Comparison of ENCODE assay signal across 15 cellular contexts in genomic region chrX:112643721-112644120, GRCh38. TPM values are rescaled to one million over a fixed set of nuclear protein-coding genes. Genes with fewer than 3 reads are reported as not detected.
DNase-seq lines count a peak whose midpoint lies in the region; ATAC-seq lines count a peak whose summit lies in the region.
"Had no signal": no experiment of that assay in that cellular context is flagged by ENCODE, and none has a peak within 500 bp of the region (broad histone marks: within the 10 kb centered on the region; RNA-seq: fewer than 3 reads in every experiment).

No MANE protein-coding gene starts in this region.

- no peak for DNase-seq in DMS79 treated with DMSO at 0.1 percent for 48 hours (lab: John Stamatoyannopoulos, UW)
- DNase-seq in KBM-7, result no peak
- no peak for DNase-seq in NCI-H82 (lab: John Stamatoyannopoulos, UW)
- no peak for DNase-seq in NCI-H345 treated with DMSO at 0.1 percent for 48 hours (lab: John Stamatoyannopoulos, UW; ENCODE audit: unreplicated experiment)
- DNase-seq: anterior cingulate cortex; CD8-positive, alpha-beta T cell; naive B cell; NCI-H2029; Right ventricle myocardium superior; spleen; stomach had no signal

- H3K4me1 Mint-ChIP-seq in activated T-helper 17 cell treated with anti-CD3 and anti-CD28 coated beads, Interleukin-2, amount 50 U/mL, for 72 hours, result peaks cover 3% of the 10 kb centered on the region
- H3K4me1 Mint-ChIP-seq: naive B cell had no signal

- H3K4me3 Mint-ChIP-seq in activated T-helper 17 cell treated with anti-CD3 and anti-CD28 coated beads, Interleukin-2, amount 50 U/mL, for 72 hours, result no peak overlapping the region
- H3K4me3 Mint-ChIP-seq: CD8-positive, alpha-beta T cell; naive B cell had no signal

- in situ Hi-C loops in KBM-7 (cut with MboI; ENCODE audit: low pct_unique_long_range_greater_than_20kb, low sequenced_read_pairs), result no loop called here

- H3K9me3 Mint-ChIP-seq in activated T-helper 17 cell treated with anti-CD3 and anti-CD28 coated beads, Interleukin-2, amount 50 U/mL, for 72 hours, result no peaks in the 10 kb centered on the region
- H3K9me3 Mint-ChIP-seq: CD8-positive, alpha-beta T cell had no signal

- H3K36me3 Mint-ChIP-seq in activated T-helper 17 cell treated with anti-CD3 and anti-CD28 coated beads, Interleukin-2, amount 50 U/mL, for 72 hours (ENCODE audit: low read depth), result no peaks in the 10 kb centered on the region
- H3K36me3 Mint-ChIP-seq: CD8-positive, alpha-beta T cell; naive B cell had no signal

- peak; percentile 40 for ATAC-seq in GM18861 (IDR thresholded peaks at IDR 0.05; ENCODE audit: unreplicated experiment)
- peak; percentile 51 for ATAC-seq in GM21381 (IDR thresholded peaks at IDR 0.05; ENCODE audit: unreplicated experiment)
- ATAC-seq in HG03039 (IDR thresholded peaks at IDR 0.05; ENCODE audit: unreplicated experiment), result peak; percentile 63
- peak; percentile 80 for ATAC-seq in activated T-helper 17 cell treated with anti-CD3 and anti-CD28 coated beads, Interleukin-2, amount 50 U/mL, for 72 hours (replicated peaks)
- ATAC-seq: CD8-positive, alpha-beta T cell had no signal

- H3K27ac Mint-ChIP-seq in activated T-helper 17 cell treated with anti-CD3 and anti-CD28 coated beads, Interleukin-2, amount 50 U/mL, for 72 hours, result no peak overlapping the region
- H3K27ac Mint-ChIP-seq: CD8-positive, alpha-beta T cell; naive B cell had no signal

- no peaks in the 10 kb centered on the region for H3K27me3 Mint-ChIP-seq in activated T-helper 17 cell treated with anti-CD3 and anti-CD28 coated beads, Interleukin-2, amount 50 U/mL, for 72 hours
- H3K27me3 Mint-ChIP-seq: naive B cell had no signal

RNA-seq across cellular contexts. Expression of gene LHFPL1, which starts 36.0 kb away (rescaled TPM):
- under 1 TPM in 1 of 2 donors, not detected in 1; 0.45 TPM for total RNA-seq in activated T-helper 17 cell treated with anti-CD3 and anti-CD28 coated beads, Interleukin-2, amount 50 U/mL, for 72 hours
- total RNA-seq: CD8-positive, alpha-beta T cell; stomach had no signal
